ENCODE assay signal across 13 cellular contexts in the genomic region with DNA sequence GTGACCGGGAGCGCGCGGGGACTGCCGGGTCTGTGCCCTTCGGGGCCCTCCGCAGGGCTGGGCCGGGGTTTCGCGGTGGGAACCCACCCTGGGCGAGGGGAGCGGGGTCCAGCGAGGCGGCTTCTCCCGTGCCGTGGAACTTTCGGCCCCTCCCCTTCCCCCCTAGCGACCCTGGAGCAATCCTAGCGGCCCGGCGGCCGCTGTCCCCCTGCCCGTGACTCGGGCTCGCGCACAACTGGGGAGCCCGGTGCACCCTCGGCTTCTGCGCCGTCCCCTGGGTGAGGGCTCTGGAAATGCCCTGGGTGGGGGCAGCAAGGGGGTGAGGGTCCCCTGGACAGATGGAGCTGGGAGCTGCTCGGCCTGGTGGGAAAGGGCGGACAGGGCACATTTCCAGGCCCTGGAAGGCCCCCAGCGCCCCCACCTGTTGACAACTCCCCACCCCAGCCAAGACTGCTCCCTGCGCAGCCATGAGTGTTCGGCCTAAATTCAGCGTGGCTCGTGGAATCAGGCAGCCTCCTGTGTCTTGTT. TPM values are rescaled to one million over a fixed set of nuclear protein-coding genes. Genes with fewer than 3 reads are reported as not detected.
DNase-seq lines count a peak whose midpoint lies in the region; ATAC-seq, FAIRE-seq and TF ChIP-seq lines count a peak whose summit lies in the region.
"Had no signal": no experiment of that assay in that cellular context is flagged by ENCODE, and none has a peak within 500 bp of the region (broad histone marks: within the 10 kb centered on the region; RNA-seq: fewer than 3 reads in every experiment).

No MANE protein-coding gene starts in this region.

- H3K4me3 ChIP-seq in HUES64 (ENCODE audit: low read length) (peak overlapping the region; percentile 45), body of pancreas (peak overlapping the region in 1 of 2 donors; percentile 5), iPS-20b (ENCODE audit: low read length) (peak overlapping the region; percentile 11; the same call in 1 of the 2 replicates), smooth muscle cell (no peak overlapping the region)

- H3K9me3 ChIP-seq in HUES64 (ENCODE audit: insufficient read depth, low read depth, low read length) (no peaks in the 10 kb centered on the region), body of pancreas (no peaks in the 10 kb centered on the region), iPS-20b (ENCODE audit: insufficient read depth, low read depth, low read length) (no peaks in the 10 kb centered on the region), smooth muscle cell (replicated peaks; ENCODE audit: low read depth) (no peaks in the 10 kb centered on the region)

- peak overlapping the region; percentile 68 for H3K4me2 ChIP-seq in smooth muscle cell

- H3K79me2 ChIP-seq in smooth muscle cell (ENCODE audit: low read depth): no peaks in the 10 kb centered on the region

- H3K27me3 Mint-ChIP-seq in T-helper 2 cell treated with Interferon-gamma antibody and Interleukin-4, amounts not matched to agents 5 μg/mL and 100 μg/mL, for 36 hours (ENCODE audit: low read depth): peaks cover 52% of the 10 kb centered on the region

- H3K4me1 ChIP-seq in HUES64 (ENCODE audit: insufficient read depth, low read length) (no peaks in the 10 kb centered on the region), body of pancreas (peaks cover 29% of the 10 kb centered on the region), iPS-20b (ENCODE audit: insufficient read depth, low read length) (no peaks in the 10 kb centered on the region), smooth muscle cell (ENCODE audit: low read depth) (no peaks in the 10 kb centered on the region)

- no peak overlapping the region for H2AFZ ChIP-seq in smooth muscle cell (ENCODE audit: low read depth)

- H3K9me3 Mint-ChIP-seq in T-helper 2 cell treated with Interferon-gamma antibody and Interleukin-4, amounts not matched to agents 5 μg/mL and 100 μg/mL, for 36 hours: no peaks in the 10 kb centered on the region

- H3K9ac ChIP-seq in HUES64 (ENCODE audit: low read depth, low read length): no peak overlapping the region
- H3K9ac ChIP-seq in iPS-20b (ENCODE audit: low read depth, low read length): no peak overlapping the region
- H3K9ac ChIP-seq in smooth muscle cell (ENCODE audit: low read depth): no peak overlapping the region

- DNase-seq in body of pancreas (no peak), smooth muscle cell (lab: John Stamatoyannopoulos, UW; ENCODE audit: unreplicated experiment) (no peak), CD1c-positive myeloid dendritic cell (ENCODE audit: extremely low spot score) (no peak), urothelium cell line (ENCODE audit: low spot score) (no peak)
- no peak for DNase-seq in T-helper 2 cell treated with Interferon-gamma antibody and Interleukin-4, amounts not matched to agents 5 μg/mL and 100 μg/mL, for 36 hours (ENCODE audit: low spot score)
- DNase-seq: activated CD4-positive, alpha-beta T cell treated with anti-CD3 and anti-CD28 coated beads for 48 hours; effector memory CD4-positive, alpha-beta T cell; mammary epithelial cell; NCI-H2081 treated with DMSO at 0.1 percent for 48 hours had no signal

- no peaks in the 10 kb centered on the region for H3K36me3 Mint-ChIP-seq in T-helper 2 cell treated with Interferon-gamma antibody and Interleukin-4, amounts not matched to agents 5 μg/mL and 100 μg/mL, for 36 hours (ENCODE audit: low read depth)

- TF ChIP-seq POLR2A in body of pancreas (IDR thresholded peaks at IDR 0.05): no peak

- no peak overlapping the region for H3K4me3 Mint-ChIP-seq in T-helper 2 cell treated with Interferon-gamma antibody and Interleukin-4, amounts not matched to agents 5 μg/mL and 100 μg/mL, for 36 hours

- 35% methylated on average over 37 of the region's 37 CpGs for WGBS in HUES64
- 2 to 47% methylated on average over 3 to 20 of the region's 37 CpGs for whole genome bisulfite sequencing in body of pancreas, 2 donors
- WGBS in smooth muscle cell (ENCODE audit: low lambda C conversion rate): 39% methylated on average over 24 of the region's 37 CpGs

- H3F3A ChIP-seq in smooth muscle cell (ENCODE audit: low read depth): no peaks in the 10 kb centered on the region

- no peak for FAIRE-seq in urothelium cell line (lab: Jason Lieb, UNC)

- H3K4me1 Mint-ChIP-seq in T-helper 2 cell treated with Interferon-gamma antibody and Interleukin-4, amounts not matched to agents 5 μg/mL and 100 μg/mL, for 36 hours (ENCODE audit: low read depth): peaks cover 10% of the 10 kb centered on the region

- no peak for TF ChIP-seq CTCF in body of pancreas (IDR thresholded peaks at IDR 0.05)
- no peak for TF ChIP-seq CTCF in smooth muscle cell (IDR thresholded peaks at IDR 0.05; ENCODE audit: borderline replicate concordance, insufficient read depth, poor library complexity, severe bottlenecking)

- intact Hi-C loops in body of pancreas (cut with DNase I): no loop called here

- H3K36me3 ChIP-seq in HUES64 (ENCODE audit: insufficient read depth, low read length) (no peaks in the 10 kb centered on the region), body of pancreas (replicated peaks in 1 of 2; ENCODE audit: insufficient read depth in 1 of 2, low read depth in 2 of 2) (no peaks in the 10 kb centered on the region), iPS-20b (ENCODE audit: insufficient read depth, low read depth, low read length) (no peaks in the 10 kb centered on the region), smooth muscle cell (ENCODE audit: low read depth) (no peaks in the 10 kb centered on the region)

- peak; percentile 26 for ATAC-seq in body of pancreas

- H3K27ac Mint-ChIP-seq in T-helper 2 cell treated with Interferon-gamma antibody and Interleukin-4, amounts not matched to agents 5 μg/mL and 100 μg/mL, for 36 hours: no peak overlapping the region

- H3K27me3 ChIP-seq in HUES64 (ENCODE audit: insufficient read depth, low read length) (peaks cover 59% of the 10 kb centered on the region), body of pancreas (peaks cover 12 to 21% of the 10 kb centered on the region in 2 donors), iPS-20b (ENCODE audit: insufficient read depth, low read length) (peaks cover 46% of the 10 kb centered on the region), smooth muscle cell (ENCODE audit: low read depth) (peaks cover 45% of the 10 kb centered on the region)

- H4K20me1 ChIP-seq in smooth muscle cell (ENCODE audit: low read depth): no peaks in the 10 kb centered on the region

- H3K27ac ChIP-seq in HUES64 (ENCODE audit: low read depth, low read length) (no peak overlapping the region), body of pancreas (peak overlapping the region in 2 of 4 donors; percentile 13 to 48), iPS-20b (ENCODE audit: low read length) (no peak overlapping the region), smooth muscle cell (ENCODE audit: low read depth) (no peak overlapping the region)

RNA-seq across cellular contexts. Expression of a gene that starts 0.6 kb away (rescaled TPM):
- polyA plus RNA-seq in HUES64 (2013, experiment 1 of 2): 0.25 TPM
- 0.38 TPM for polyA plus RNA-seq in HUES64 (2013, experiment 2 of 2)
- total RNA-seq in body of pancreas (not detected), smooth muscle cell (not detected in 2 replicates)
- polyA plus RNA-seq in smooth muscle cell: 0.30 TPM in 1 of 2 replicates, not detected in the other
- total RNA-seq: mammary epithelial cell, pulmonary artery endothelial cell, subcutaneous adipose tissue had no signal
- polyA plus RNA-seq: mammary epithelial cell had no signal

RNA-seq across cellular contexts. Expression of a gene that starts 13.1 kb away (rescaled TPM):
- polyA plus RNA-seq in HUES64 (2013, experiment 1 of 2): 0.50 TPM
- polyA plus RNA-seq in HUES64 (2013, experiment 2 of 2): 0.44 TPM
- total RNA-seq in body of pancreas: not detected
- total RNA-seq in smooth muscle cell: not detected in 2 replicates
- not detected in 2 replicates for polyA plus RNA-seq in smooth muscle cell
- total RNA-seq: mammary epithelial cell, pulmonary artery endothelial cell, subcutaneous adipose tissue had no signal
- polyA plus RNA-seq: mammary epithelial cell had no signal

RNA-seq across cellular contexts. Expression of a gene that starts 38.6 kb away (rescaled TPM):
- 0.20 TPM for polyA plus RNA-seq in HUES64 (2013, experiment 1 of 2)
- not detected for polyA plus RNA-seq in HUES64 (2013, experiment 2 of 2)
- total RNA-seq in body of pancreas (1 to 10 TPM; 5.4 to 6.3 TPM), smooth muscle cell (not detected in 2 replicates)
- polyA plus RNA-seq in smooth muscle cell: 0.48 and 0.49 TPM in 2 replicates

RNA-seq across cellular contexts. Expression of a gene that starts 46.0 kb away (rescaled TPM):
- 17.5 TPM for polyA plus RNA-seq in HUES64 (2013, experiment 1 of 2)
- polyA plus RNA-seq in HUES64 (2013, experiment 2 of 2): 16.3 TPM
- total RNA-seq in body of pancreas (100 to 1,000 TPM in 1 of 2 donors, 10 to 100 TPM in 1; 54.7 to 188 TPM), smooth muscle cell (1.5 and 9.2 TPM in 2 replicates)
- polyA plus RNA-seq in smooth muscle cell: 9.2 and 13.8 TPM in 2 replicates

RNA-seq across cellular contexts. Expression of a gene that starts 46.3 kb away (rescaled TPM):
- 13.6 TPM for polyA plus RNA-seq in HUES64 (2013, experiment 1 of 2)
- 14.3 TPM for polyA plus RNA-seq in HUES64 (2013, experiment 2 of 2)
- total RNA-seq in body of pancreas (10 to 100 TPM; 16.8 to 40.0 TPM), smooth muscle cell (10.5 and 18.4 TPM in 2 replicates)
- polyA plus RNA-seq in smooth muscle cell: 21.0 and 30.4 TPM in 2 replicates
